ENCODE assay signal across 8 cellular contexts in the genomic region with DNA sequence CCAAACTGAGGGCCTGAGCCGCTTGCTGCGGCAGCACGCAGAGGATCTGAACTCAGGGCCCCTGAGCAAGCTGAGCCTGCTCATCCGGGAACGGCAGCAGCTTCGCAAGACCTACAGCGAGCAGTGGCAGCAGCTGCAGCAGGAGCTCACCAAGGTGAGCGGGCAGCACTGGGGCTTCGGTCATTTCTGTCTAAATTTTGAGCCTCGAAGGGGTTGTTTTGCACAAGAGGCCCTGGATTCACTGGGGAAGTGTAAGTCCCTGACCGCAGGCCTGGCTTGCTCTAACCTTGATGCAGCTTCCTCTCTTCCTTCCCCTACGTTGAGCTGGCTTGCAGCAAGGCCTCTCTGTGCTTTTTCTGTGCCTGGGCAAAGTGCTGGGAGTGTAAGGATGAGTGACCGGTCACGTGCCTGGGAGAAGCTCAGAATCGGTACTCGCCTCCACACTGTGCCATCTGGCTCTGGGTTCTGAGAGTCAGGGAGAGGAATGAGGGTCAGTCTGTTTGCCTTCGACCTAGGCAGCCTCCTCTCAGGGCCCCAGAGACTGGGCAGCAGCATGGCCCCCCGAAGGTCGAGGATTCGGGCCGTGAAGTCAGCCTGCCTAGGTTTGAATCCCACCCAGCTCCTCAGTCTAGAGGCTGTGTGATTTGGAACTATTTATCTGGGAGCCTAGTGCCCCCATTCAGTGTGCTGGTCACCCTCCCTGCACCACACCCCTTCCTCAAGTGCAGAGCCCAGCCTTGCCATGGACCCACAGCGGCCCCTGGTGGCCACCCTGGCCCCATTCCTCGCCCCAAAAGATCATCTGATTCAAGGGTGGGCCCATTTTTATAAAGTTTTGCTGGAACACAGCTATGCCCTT. TPM values are rescaled to one million over a fixed set of nuclear protein-coding genes. Genes with fewer than 3 reads are reported as not detected.
A peak's percentile ranks its signal among the peaks of the same experiment; 100 is the strongest.
DNase-seq lines count a peak whose midpoint lies in the region; ATAC-seq and TF ChIP-seq lines count a peak whose summit lies in the region.

No MANE protein-coding gene starts in this region.

- H3K4me1 Mint-ChIP-seq in neural crest cell, result peaks cover 5% of the 10 kb centered on the region

- TF ChIP-seq CTCF in GM12872 (IDR thresholded peaks at IDR 0.05; ENCODE audit: insufficient read depth, low read depth, low read length) (peak; percentile 97), neural crest cell (conservative IDR thresholded peaks at IDR 0.05) (peak; percentile 98)

- H3K36me3 Mint-ChIP-seq in neural crest cell (ENCODE audit: low read depth), result no peaks in the 10 kb centered on the region

- ATAC-seq in HG03159 (IDR thresholded peaks at IDR 0.05; ENCODE audit: unreplicated experiment), result peak; percentile 45
- no peak for ATAC-seq in GM18867 (IDR thresholded peaks at IDR 0.05; ENCODE audit: unreplicated experiment)

- DNase-seq in RPMI8226 (peak; percentile 72), fibroblast of peridontal ligament (ENCODE audit: extremely low read depth) (peak; percentile 66), neural crest cell (ENCODE audit: low read depth, low spot score) (peak; percentile 87), substantia nigra (lab: John Stamatoyannopoulos, UW) (peak in 41 of 49 donors; percentile 23 to 81 (median 59))
- peak; percentile 58 to 64 for DNase-seq in activated T-helper 1 cell treated with anti-CD3 and anti-CD28 coated beads, Interleukin-2, amount 50 U/mL, for 16 hours (ENCODE audit: low read depth in 1 of 2, low spot score in 1 of 2)

- H3K27ac Mint-ChIP-seq in neural crest cell (ENCODE audit: unreplicated experiment), result no peak overlapping the region

- H3K27ac ChIP-seq in substantia nigra (ENCODE audit: low read depth, low read length, poor library complexity, severe bottlenecking), result peak overlapping the region; percentile 68

- H3K4me3 Mint-ChIP-seq in neural crest cell, result peak overlapping the region; percentile 60

- no peaks in the 10 kb centered on the region for H3K9me3 Mint-ChIP-seq in neural crest cell

- no peaks in the 10 kb centered on the region for H3K27me3 Mint-ChIP-seq in neural crest cell (ENCODE audit: low read depth)

RNA-seq across cellular contexts. Expression of a gene that starts 1.4 kb away (rescaled TPM):
- total RNA-seq in neural crest cell, result 2.8 TPM in 2 replicates

RNA-seq across cellular contexts. Expression of a gene that starts 17.3 kb away (rescaled TPM):
- 14.8 and 15.7 TPM in 2 replicates for total RNA-seq in neural crest cell

RNA-seq across cellular contexts. Expression of a gene that starts 17.4 kb away (rescaled TPM):
- total RNA-seq in neural crest cell, result 78.0 and 81.6 TPM in 2 replicates

RNA-seq across cellular contexts. Expression of a gene that starts 46.7 kb away (rescaled TPM):
- total RNA-seq in neural crest cell, result 15.7 and 16.7 TPM in 2 replicates

RNA-seq across cellular contexts. Expression of a gene that starts 49.4 kb away (rescaled TPM):
- total RNA-seq in neural crest cell, result 65.4 and 73.8 TPM in 2 replicates
